In genomic region chr20:41609476-41609875, GRCh38 we compare ENCODE assay signal across 17 cellular contexts.
"Had no signal": no experiment of that assay in that cellular context is flagged by ENCODE, and none has a peak within 500 bp of the region (broad histone marks: within the 10 kb centered on the region; RNA-seq: fewer than 3 reads in every experiment).

No MANE protein-coding gene starts in this region.

- H3K4me3 Mint-ChIP-seq: activated CD4-positive, alpha-beta T cell treated with anti-CD3 and anti-CD28 coated beads, Interleukin-2, amount 10 ng/mL, durations not matched to agents 24 days and 14 days; natural killer cell; T-helper 1 cell treated with Interleukin-12 subunit alpha and Interleukin-12 subunit beta and Interleukin-4 antibody, amounts not matched to agents 30 μg/mL and 1 μg/mL, for 36 hours; WTC11 had no signal

- H3K27me3 Mint-ChIP-seq: activated CD4-positive, alpha-beta T cell treated with anti-CD3 and anti-CD28 coated beads, Interleukin-2, amount 10 ng/mL, durations not matched to agents 24 days and 14 days had no signal

- DNase-seq: activated CD4-positive, alpha-beta T cell treated with anti-CD3 and anti-CD28 coated beads, Interleukin-2, amount 10 ng/mL, durations not matched to agents 24 days and 14 days; activated naive CD4-positive, alpha-beta T cell treated with Interleukin-2 at 50 U/mL for 16 hours; activated T-cell treated with anti-CD3 and anti-CD28 coated beads for 4 hours; adrenal gland; effector CD4-positive, alpha-beta T cell; esophagus squamous epithelium; hypothalamus; kidney; left ventricle myocardium inferior; mesenchymal stem cell; natural killer cell; stimulated activated CD4-positive, alpha-beta T cell treated with anti-CD3 and anti-CD28 coated beads, Interleukin-1b, Interleukin-23, amount 100 ng/mL, for 48 hours had no signal

- H3K4me3 ChIP-seq: adrenal gland, coronary artery, esophagus squamous epithelium, left ventricle myocardium inferior had no signal

- H3K27ac Mint-ChIP-seq: activated CD4-positive, alpha-beta T cell treated with anti-CD3 and anti-CD28 coated beads, Interleukin-2, amount 10 ng/mL, durations not matched to agents 24 days and 14 days; natural killer cell; T-helper 1 cell treated with Interleukin-12 subunit alpha and Interleukin-12 subunit beta and Interleukin-4 antibody, amounts not matched to agents 30 μg/mL and 1 μg/mL, for 36 hours; WTC11 had no signal

- H3K36me3 Mint-ChIP-seq: natural killer cell, WTC11 had no signal

- H3K9me3 ChIP-seq: adrenal gland, esophagus squamous epithelium, left ventricle myocardium inferior, neutrophil had no signal

- H3K36me3 ChIP-seq: adrenal gland, esophagus squamous epithelium, left ventricle myocardium inferior, neutrophil had no signal

- H3K9me3 Mint-ChIP-seq: activated CD4-positive, alpha-beta T cell treated with anti-CD3 and anti-CD28 coated beads, Interleukin-2, amount 10 ng/mL, durations not matched to agents 24 days and 14 days; natural killer cell; T-helper 1 cell treated with Interleukin-12 subunit alpha and Interleukin-12 subunit beta and Interleukin-4 antibody, amounts not matched to agents 30 μg/mL and 1 μg/mL, for 36 hours; WTC11 had no signal

- FAIRE-seq: kidney, urothelium cell line had no signal

- ATAC-seq: natural killer cell, WTC11 had no signal

- H3K27ac ChIP-seq: adrenal gland, coronary artery, esophagus squamous epithelium, left ventricle myocardium inferior, neutrophil had no signal

- H3K27me3 ChIP-seq: adrenal gland, esophagus squamous epithelium, neutrophil had no signal
